8 cellular contexts compared by ENCODE assay signal in genomic region chr1:94713472-94714141, GRCh38.
DNase-seq lines count a peak whose midpoint lies in the region; ATAC-seq and TF ChIP-seq lines count a peak whose summit lies in the region.

No MANE protein-coding gene starts in this region.

- H2AFZ ChIP-seq in neuronal stem cell (ENCODE audit: low read length) = no peak overlapping the region

- ATAC-seq in GM21717 (IDR thresholded peaks at IDR 0.05; ENCODE audit: unreplicated experiment) = peak; percentile 84

- no peak overlapping the region for H3K4me3 ChIP-seq in HUES64 (ENCODE audit: low read length)
- no peak overlapping the region for H3K4me3 ChIP-seq in adrenal gland
- H3K4me3 ChIP-seq in testis = no peak overlapping the region
- no peak overlapping the region for H3K4me3 ChIP-seq in neuronal stem cell (ENCODE audit: low read length in 2 of 2)

- H4K91ac ChIP-seq in neuronal stem cell (ENCODE audit: low read depth, low read length, poor library complexity) = no peak overlapping the region

- H3K27me3 ChIP-seq in HUES64 (ENCODE audit: insufficient read depth, low read length) = no peaks in the 10 kb centered on the region
- no peaks in the 10 kb centered on the region for H3K27me3 ChIP-seq in adrenal gland
- H3K27me3 ChIP-seq in testis = no peaks in the 10 kb centered on the region
- no peaks in the 10 kb centered on the region for H3K27me3 ChIP-seq in neuronal stem cell (ENCODE audit: control insufficient read depth in 3 of 3, insufficient read depth in 3 of 3, low read depth in 1 of 3, low read length in 3 of 3)

- H2AK5ac ChIP-seq in neuronal stem cell (ENCODE audit: low read depth, low read length) = no peak overlapping the region

- peak overlapping the region; percentile 45 for H3K27ac ChIP-seq in HUES64 (ENCODE audit: low read depth, low read length)
- peak overlapping the region in 3 of 5 donors; percentile 2 to 46 (median 44) for H3K27ac ChIP-seq in adrenal gland
- peak overlapping the region in 1 of 2 donors; percentile 61 for H3K27ac ChIP-seq in testis
- H3K27ac ChIP-seq in neuronal stem cell (replicated peaks; ENCODE audit: low read length) = no peak overlapping the region

- intact Hi-C loops in adrenal gland (cut with DNase I) = no loop called here
- intact Hi-C loops in testis (cut with DNase I; ENCODE audit: low total_unique reads) = no loop called here

- no peak overlapping the region for H3K23ac ChIP-seq in neuronal stem cell (ENCODE audit: low read depth, low read length, poor library complexity)

- H3K9me3 ChIP-seq in HUES64 (ENCODE audit: insufficient read depth, low read depth, low read length) = no peaks in the 10 kb centered on the region
- H3K9me3 ChIP-seq in adrenal gland (replicated peaks in 1 of 3) = no peaks in the 10 kb centered on the region
- H3K9me3 ChIP-seq in testis = no peaks in the 10 kb centered on the region
- H3K9me3 ChIP-seq in neuronal stem cell (replicated peaks in 1 of 2; ENCODE audit: control insufficient read depth in 2 of 2, insufficient read depth in 1 of 2, low read depth in 1 of 2, low read length in 2 of 2) = no peaks in the 10 kb centered on the region

- 31% methylated on average over 7 of the region's 7 CpGs for WGBS in HUES64
- 13 to 25% (median 21%) methylated on average over 7 of the region's 7 CpGs for WGBS in adrenal gland, 4 donors
- WGBS in testis, 2 donors = 51 to 66% methylated on average over 7 of the region's 7 CpGs
- no CpG with 5 or more reads among the region's 7 CpGs for WGBS in neuronal stem cell (ENCODE audit: extremely low coverage in 2 of 2, insufficient read length in 2 of 2, insufficient replicate concordance in 1 of 2), 2 donors

- H3K14ac ChIP-seq in neuronal stem cell (ENCODE audit: low read length) = no peak overlapping the region

- H2BK120ac ChIP-seq in neuronal stem cell (ENCODE audit: low read depth, low read length) = no peak overlapping the region

- no peaks in the 10 kb centered on the region for H3K36me3 ChIP-seq in HUES64 (ENCODE audit: insufficient read depth, low read length)
- no peaks in the 10 kb centered on the region for H3K36me3 ChIP-seq in adrenal gland (replicated peaks in 1 of 2)
- H3K36me3 ChIP-seq in testis (ENCODE audit: low read depth, missing control alignments) = no peaks in the 10 kb centered on the region
- no peaks in the 10 kb centered on the region for H3K36me3 ChIP-seq in neuronal stem cell (replicated peaks in 1 of 2; ENCODE audit: control insufficient read depth in 2 of 2, insufficient read depth in 2 of 2, low read length in 2 of 2)

- no peak overlapping the region for H3K18ac ChIP-seq in neuronal stem cell (ENCODE audit: low read length)

- no peaks in the 10 kb centered on the region for H3K79me1 ChIP-seq in neuronal stem cell (ENCODE audit: low read depth, low read length)

- no peak overlapping the region for H3K4me2 ChIP-seq in neuronal stem cell (ENCODE audit: insufficient read depth, low read length, poor library complexity, severe bottlenecking)

- TF ChIP-seq POLR2A in adrenal gland (IDR thresholded peaks at IDR 0.05) (peak in 1 of 2 donors; percentile 26), testis (IDR thresholded peaks at IDR 0.05) (no peak)

- H2BK5ac ChIP-seq in neuronal stem cell (ENCODE audit: low read length) = no peak overlapping the region

- H3K9ac ChIP-seq in HUES64 (ENCODE audit: low read depth, low read length) (no peak overlapping the region), neuronal stem cell (ENCODE audit: low read depth, low read length, poor library complexity) (no peak overlapping the region)

- peaks cover 11% of the 10 kb centered on the region for H3K4me1 ChIP-seq in HUES64 (ENCODE audit: insufficient read depth, low read length)
- peaks cover 0 to 3% of the 10 kb centered on the region in 2 donors for H3K4me1 ChIP-seq in adrenal gland (replicated peaks in 1 of 2)
- peaks cover 20% of the 10 kb centered on the region for H3K4me1 ChIP-seq in testis
- peaks cover 1 to 3% of the 10 kb centered on the region in 2 donors for H3K4me1 ChIP-seq in neuronal stem cell (ENCODE audit: control insufficient read depth in 2 of 2, insufficient read depth in 1 of 2, low read depth in 1 of 2, low read length in 2 of 2)

- no peak overlapping the region for H4K8ac ChIP-seq in neuronal stem cell (ENCODE audit: low read depth, low read length)

- H2BK15ac ChIP-seq in neuronal stem cell (ENCODE audit: low read length) = no peak overlapping the region

- H3K4ac ChIP-seq in neuronal stem cell (ENCODE audit: low read length) = no peak overlapping the region

- no peak for TF ChIP-seq CTCF in adrenal gland (IDR thresholded peaks at IDR 0.05)
- no peak for TF ChIP-seq CTCF in testis (IDR thresholded peaks at IDR 0.05)

- DNase-seq in ELF-1 (ENCODE audit: low read depth, low spot score) (peak; percentile 63), adrenal gland (peak; percentile 88 to 96 (median 95)), iPS-NIHi7 (ENCODE audit: extremely low spot score) (peak; percentile 92), testis (peak; percentile 87), neuronal stem cell (ENCODE audit: low spot score) (no peak)
- no peak for DNase-seq in activated T-cell treated with anti-CD3 and anti-CD28 coated beads, Interleukin-2, amount 50 U/mL, for 1 hour

- no peak overlapping the region for H2BK12ac ChIP-seq in neuronal stem cell (ENCODE audit: low read length)

Comparison
In these comparisons a context has a peak if more than half of its experiments do, and no peak if none do; other contexts are left out.
1. DNase-seq: peak in ELF-1 (single experiment), adrenal gland (7 of 7), iPS-NIHi7 (single experiment) and testis (single experiment); none in activated T-cell treated with anti-CD3 and anti-CD28 coated beads, Interleukin-2, amount 50 U/mL, for 1 hour (single experiment) and neuronal stem cell (single experiment).